8 cellular contexts compared by ENCODE assay signal in the genomic region with DNA sequence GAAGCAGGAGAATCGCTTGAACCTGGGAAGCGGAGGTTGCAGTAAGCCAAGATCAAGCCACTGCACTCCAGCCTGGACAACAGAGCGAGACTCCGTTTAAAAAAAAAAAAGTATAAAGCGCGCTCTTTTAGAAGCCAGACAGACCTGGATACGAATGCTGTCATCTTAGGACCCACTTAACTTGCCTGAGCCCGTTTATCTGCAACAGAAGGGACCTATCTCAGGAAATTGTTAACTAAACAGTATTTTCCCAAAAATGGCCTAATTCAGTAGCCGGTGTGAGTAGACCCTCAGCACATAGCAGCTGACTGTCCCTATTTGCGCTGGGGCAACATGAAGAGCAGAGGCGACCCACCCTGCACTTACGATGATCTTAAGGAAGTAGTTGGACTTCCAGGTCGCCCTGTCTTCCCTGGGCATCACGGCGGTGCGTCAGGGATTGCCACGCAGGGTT. TPM values are rescaled to one million over a fixed set of nuclear protein-coding genes. Genes with fewer than 3 reads are reported as not detected.
DNase-seq lines count a peak whose midpoint lies in the region; ATAC-seq and TF ChIP-seq lines count a peak whose summit lies in the region.
"Not testable (repeated sequence)": the region's sequence is repeated elsewhere in the genome, so short reads cannot be mapped to it uniquely, and the experiment has no call there.

No MANE protein-coding gene starts in this region.

- ATAC-seq in central memory CD8-positive, alpha-beta T cell (replicated peaks; ENCODE audit: extremely low read depth, poor library complexity, severe bottlenecking), result peak; percentile 0
- not testable (repeated sequence) for ATAC-seq in upper lobe of right lung

- H3K27me3 ChIP-seq in OCI-LY1 (ENCODE audit: insufficient read depth, low read length); rectal smooth muscle tissue (ENCODE audit: control insufficient read depth, insufficient read depth, low read length); upper lobe of right lung: not testable (repeated sequence)

- DNase-seq in activated T-cell treated with anti-CD3 and anti-CD28 coated beads, Interleukin-2, amount 50 U/mL, for 24 hours; central memory CD8-positive, alpha-beta T cell (ENCODE audit: low spot score in 2 of 2); glutamatergic neuron; upper lobe of right lung: not testable (repeated sequence)

- peak overlapping the region; percentile 98 for H3K4me3 Mint-ChIP-seq in activated T-cell treated with anti-CD3 and anti-CD28 coated beads, Interleukin-2, amount 50 U/mL, for 24 hours
- peak overlapping the region; percentile 88 for H3K4me3 Mint-ChIP-seq in central memory CD8-positive, alpha-beta T cell
- H3K4me3 Mint-ChIP-seq in glutamatergic neuron (ENCODE audit: unreplicated experiment), result peak overlapping the region; percentile 98

- H3K36me3 ChIP-seq in OCI-LY1 (ENCODE audit: insufficient read depth, low read length) (peaks cover 51% of the 10 kb centered on the region), mesodermal cell (ENCODE audit: control insufficient read depth, insufficient read depth, low read length) (peaks cover 46% of the 10 kb centered on the region), rectal smooth muscle tissue (ENCODE audit: control insufficient read depth, insufficient read depth, low read length) (peaks cover 22% of the 10 kb centered on the region), upper lobe of right lung (peaks cover 39% of the 10 kb centered on the region)

- peaks cover 61% of the 10 kb centered on the region for H3K36me3 Mint-ChIP-seq in activated T-cell treated with anti-CD3 and anti-CD28 coated beads, Interleukin-2, amount 50 U/mL, for 24 hours (ENCODE audit: low read depth)
- H3K36me3 Mint-ChIP-seq in central memory CD8-positive, alpha-beta T cell (ENCODE audit: insufficient read depth), result peaks cover 60% of the 10 kb centered on the region
- H3K36me3 Mint-ChIP-seq in glutamatergic neuron (ENCODE audit: unreplicated experiment), result not testable (repeated sequence)

- H3K27ac ChIP-seq in OCI-LY1 (ENCODE audit: low read depth, low read length, poor library complexity, severe bottlenecking), result peak overlapping the region; percentile 85
- peak overlapping the region; percentile 68 for H3K27ac ChIP-seq in mesodermal cell (ENCODE audit: low read depth, low read length, severe bottlenecking)
- H3K27ac ChIP-seq in rectal smooth muscle tissue (ENCODE audit: low read depth, low read length), result peak overlapping the region; percentile 86
- H3K27ac ChIP-seq in upper lobe of right lung, result peak overlapping the region; percentile 87

- not testable (repeated sequence) for TF ChIP-seq CTCF in OCI-LY1 (IDR thresholded peaks at IDR 0.05; ENCODE audit: low read length); glutamatergic neuron (IDR thresholded peaks at IDR 0.05; ENCODE audit: partially characterized antibody, unreplicated experiment); upper lobe of right lung (IDR thresholded peaks at IDR 0.05)

- H2AFZ ChIP-seq in OCI-LY1 (ENCODE audit: low read length), result not testable (repeated sequence)

- H4K20me1 ChIP-seq in OCI-LY1 (ENCODE audit: insufficient read depth, low read length), result not testable (repeated sequence)

- peak overlapping the region; percentile 99 for H3K27ac Mint-ChIP-seq in activated T-cell treated with anti-CD3 and anti-CD28 coated beads, Interleukin-2, amount 50 U/mL, for 24 hours
- H3K27ac Mint-ChIP-seq in central memory CD8-positive, alpha-beta T cell (ENCODE audit: low read depth), result peak overlapping the region; percentile 94
- H3K27ac Mint-ChIP-seq in glutamatergic neuron (ENCODE audit: unreplicated experiment), result peak overlapping the region; percentile 98

- H3K9me2 ChIP-seq in OCI-LY1 (ENCODE audit: low read depth, low read length), result not testable (repeated sequence)

- WGBS in mesodermal cell (ENCODE audit: insufficient coverage in 2 of 2), 2 experiments, result 2 to 3% methylated on average over 13 to 15 of the region's 17 CpGs

- H3K27me3 Mint-ChIP-seq in activated T-cell treated with anti-CD3 and anti-CD28 coated beads, Interleukin-2, amount 50 U/mL, for 24 hours; central memory CD8-positive, alpha-beta T cell; glutamatergic neuron (ENCODE audit: unreplicated experiment): not testable (repeated sequence)

- intact Hi-C loops in upper lobe of right lung (cut with DNase I), result not testable (repeated sequence)

- H3K79me2 ChIP-seq in OCI-LY1 (ENCODE audit: insufficient read depth, low read length), result peaks cover 20% of the 10 kb centered on the region

- H3K9ac ChIP-seq in OCI-LY1 (ENCODE audit: low read length) (peak overlapping the region; percentile 99), rectal smooth muscle tissue (ENCODE audit: low read length) (peak overlapping the region; percentile 94)

- H3K9me3 Mint-ChIP-seq in activated T-cell treated with anti-CD3 and anti-CD28 coated beads, Interleukin-2, amount 50 U/mL, for 24 hours; central memory CD8-positive, alpha-beta T cell: not testable (repeated sequence)
- peaks cover 10% of the 10 kb centered on the region for H3K9me3 Mint-ChIP-seq in glutamatergic neuron (ENCODE audit: unreplicated experiment)

- H3K4me1 ChIP-seq in OCI-LY1 (ENCODE audit: insufficient read depth, low read length, severe bottlenecking) (peaks cover 54% of the 10 kb centered on the region), mesodermal cell (ENCODE audit: control insufficient read depth, insufficient read depth, low read length, poor library complexity, severe bottlenecking) (peaks cover 24% of the 10 kb centered on the region), rectal smooth muscle tissue (ENCODE audit: control insufficient read depth, insufficient read depth, low read length) (peaks cover 15% of the 10 kb centered on the region), upper lobe of right lung (peaks cover 25% of the 10 kb centered on the region)

- H3K9me3 ChIP-seq in OCI-LY1 (ENCODE audit: low read length); mesodermal cell (ENCODE audit: control insufficient read depth, low read length); upper lobe of right lung: not testable (repeated sequence)

- peak overlapping the region; percentile 96 for H3K4me2 ChIP-seq in OCI-LY1 (ENCODE audit: low read length)

- peaks cover 48% of the 10 kb centered on the region for H3K4me1 Mint-ChIP-seq in activated T-cell treated with anti-CD3 and anti-CD28 coated beads, Interleukin-2, amount 50 U/mL, for 24 hours (ENCODE audit: low read depth)
- peaks cover 43% of the 10 kb centered on the region for H3K4me1 Mint-ChIP-seq in central memory CD8-positive, alpha-beta T cell
- not testable (repeated sequence) for H3K4me1 Mint-ChIP-seq in glutamatergic neuron (ENCODE audit: low read depth, unreplicated experiment)

- peaks cover 20% of the 10 kb centered on the region for H3F3A ChIP-seq in OCI-LY1 (ENCODE audit: insufficient read depth, low read length)

- H3K4me3 ChIP-seq in GM08714 (ENCODE audit: low read length) (peak overlapping the region; percentile 97), OCI-LY1 (ENCODE audit: low read depth, low read length, poor library complexity, severe bottlenecking) (peak overlapping the region; percentile 99), mesodermal cell (ENCODE audit: extremely low read depth, insufficient read depth, low read length, poor library complexity, severe bottlenecking) (peak overlapping the region; percentile 90), rectal smooth muscle tissue (ENCODE audit: low read length) (peak overlapping the region; percentile 98), upper lobe of right lung (peak overlapping the region; percentile 88)

RNA-seq across cellular contexts. Expression of gene RPLP0, which starts 0.5 kb away (rescaled TPM):
- 1,238 TPM for total RNA-seq in glutamatergic neuron (ENCODE audit: unreplicated experiment)
- 3,564 TPM for polyA plus RNA-seq in mesodermal cell (2013, experiment 1 of 2)
- 3,441 TPM for polyA plus RNA-seq in mesodermal cell (2013, experiment 2 of 2)
- total RNA-seq in upper lobe of right lung, result 1,192 TPM

RNA-seq across cellular contexts. Expression of gene GCN1, which starts 5.9 kb away (rescaled TPM):
- total RNA-seq in glutamatergic neuron (ENCODE audit: unreplicated experiment) (173 TPM), upper lobe of right lung (77.2 TPM)
- 50.4 TPM for polyA plus RNA-seq in mesodermal cell (2013, experiment 1 of 2)
- polyA plus RNA-seq in mesodermal cell (2013, experiment 2 of 2), result 37.7 TPM
